Comparison of ENCODE assay signal across 1 cellular context in genomic region chr18:74316257-74317180, GRCh38.
A peak's percentile ranks its signal among the peaks of the same experiment; 100 is the strongest.
TF ChIP-seq lines count a peak whose summit lies in the region.

No MANE protein-coding gene starts in this region.

TF ChIP-seq in HepG2, 621 proteins besides CTCF, POLR2A, EP300 and RAD21 (continued from another document and continues in another):
- TF ChIP-seq MXD3 (CRISPR knock-in tag; IDR thresholded peaks at IDR 0.05): no peak
- peak; percentile 67 for TF ChIP-seq ZGPAT (CRISPR knock-in tag; IDR thresholded peaks at IDR 0.05)
- TF ChIP-seq HIVEP1 (CRISPR knock-in tag; IDR thresholded peaks at IDR 0.05): no peak
- TF ChIP-seq, protein P1, sequence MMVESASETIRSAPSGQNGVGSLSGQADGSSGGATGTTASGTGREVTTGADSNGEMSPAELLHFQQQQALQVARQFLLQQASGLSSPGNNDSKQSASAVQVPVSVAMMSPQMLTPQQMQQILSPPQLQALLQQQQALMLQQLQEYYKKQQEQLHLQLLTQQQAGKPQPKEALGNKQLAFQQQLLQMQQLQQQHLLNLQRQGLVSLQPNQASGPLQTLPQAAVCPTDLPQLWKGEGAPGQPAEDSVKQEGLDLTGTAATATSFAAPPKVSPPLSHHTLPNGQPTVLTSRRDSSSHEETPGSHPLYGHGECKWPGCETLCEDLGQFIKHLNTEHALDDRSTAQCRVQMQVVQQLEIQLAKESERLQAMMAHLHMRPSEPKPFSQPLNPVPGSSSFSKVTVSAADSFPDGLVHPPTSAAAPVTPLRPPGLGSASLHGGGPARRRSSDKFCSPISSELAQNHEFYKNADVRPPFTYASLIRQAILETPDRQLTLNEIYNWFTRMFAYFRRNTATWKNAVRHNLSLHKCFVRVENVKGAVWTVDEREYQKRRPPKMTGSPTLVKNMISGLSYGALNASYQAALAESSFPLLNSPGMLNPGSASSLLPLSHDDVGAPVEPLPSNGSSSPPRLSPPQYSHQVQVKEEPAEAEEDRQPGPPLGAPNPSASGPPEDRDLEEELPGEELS (CRISPR knock-in tag; IDR thresholded peaks at IDR 0.05): peak; percentile 18; the same call in 1 of the 2 replicates
- TF ChIP-seq CSRNP1 (CRISPR knock-in tag; IDR thresholded peaks at IDR 0.05): no peak
- TF ChIP-seq ZNF781 (CRISPR knock-in tag; IDR thresholded peaks at IDR 0.05; ENCODE audit: borderline replicate concordance, not compliant biosample characterization): no peak
- no peak for TF ChIP-seq ZFX (CRISPR knock-in tag; IDR thresholded peaks at IDR 0.05; ENCODE audit: low read depth)
- no peak for TF ChIP-seq NFATC3 (CRISPR knock-in tag; IDR thresholded peaks at IDR 0.05)
- no peak for TF ChIP-seq CHD4 (IDR thresholded peaks at IDR 0.05; ENCODE audit: borderline replicate concordance, low read length)
- TF ChIP-seq MXD1 (CRISPR knock-in tag; IDR thresholded peaks at IDR 0.05): no peak
- no peak for TF ChIP-seq PREB (CRISPR knock-in tag; IDR thresholded peaks at IDR 0.05)
- TF ChIP-seq FOXM1 (CRISPR knock-in tag; IDR thresholded peaks at IDR 0.05): no peak
- TF ChIP-seq CERS6 (CRISPR knock-in tag; IDR thresholded peaks at IDR 0.05): no peak
- TF ChIP-seq, protein P2, sequence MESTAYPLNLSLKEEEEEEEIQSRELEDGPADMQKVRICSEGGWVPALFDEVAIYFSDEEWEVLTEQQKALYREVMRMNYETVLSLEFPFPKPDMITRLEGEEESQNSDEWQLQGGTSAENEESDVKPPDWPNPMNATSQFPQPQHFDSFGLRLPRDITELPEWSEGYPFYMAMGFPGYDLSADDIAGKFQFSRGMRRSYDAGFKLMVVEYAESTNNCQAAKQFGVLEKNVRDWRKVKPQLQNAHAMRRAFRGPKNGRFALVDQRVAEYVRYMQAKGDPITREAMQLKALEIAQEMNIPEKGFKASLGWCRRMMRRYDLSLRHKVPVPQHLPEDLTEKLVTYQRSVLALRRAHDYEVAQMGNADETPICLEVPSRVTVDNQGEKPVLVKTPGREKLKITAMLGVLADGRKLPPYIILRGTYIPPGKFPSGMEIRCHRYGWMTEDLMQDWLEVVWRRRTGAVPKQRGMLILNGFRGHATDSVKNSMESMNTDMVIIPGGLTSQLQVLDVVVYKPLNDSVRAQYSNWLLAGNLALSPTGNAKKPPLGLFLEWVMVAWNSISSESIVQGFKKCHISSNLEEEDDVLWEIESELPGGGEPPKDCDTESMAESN (CRISPR knock-in tag; conservative IDR thresholded peaks at IDR 0.05): no peak
- TF ChIP-seq MBD4 (IDR thresholded peaks at IDR 0.05; ENCODE audit: borderline replicate concordance, low read length): no peak
- TF ChIP-seq TCF12 (IDR thresholded peaks at IDR 0.05): no peak
- TF ChIP-seq TCF12 (CRISPR knock-in tag; IDR thresholded peaks at IDR 0.05): no peak
- TF ChIP-seq PHB2 (IDR thresholded peaks at IDR 0.05; ENCODE audit: partially characterized antibody): no peak
- no peak for TF ChIP-seq MAFG (CRISPR knock-in tag; IDR thresholded peaks at IDR 0.05)
- no peak for TF ChIP-seq ZNF7 (CRISPR knock-in tag; IDR thresholded peaks at IDR 0.05)
- no peak for TF ChIP-seq SRSF4 (IDR thresholded peaks at IDR 0.05; ENCODE audit: low read depth, low read length, poor library complexity, severe bottlenecking)
- TF ChIP-seq AGO2 (optimal IDR thresholded peaks at IDR 0.05; ENCODE audit: low read depth, low read length): no peak
- TF ChIP-seq, protein P3, sequence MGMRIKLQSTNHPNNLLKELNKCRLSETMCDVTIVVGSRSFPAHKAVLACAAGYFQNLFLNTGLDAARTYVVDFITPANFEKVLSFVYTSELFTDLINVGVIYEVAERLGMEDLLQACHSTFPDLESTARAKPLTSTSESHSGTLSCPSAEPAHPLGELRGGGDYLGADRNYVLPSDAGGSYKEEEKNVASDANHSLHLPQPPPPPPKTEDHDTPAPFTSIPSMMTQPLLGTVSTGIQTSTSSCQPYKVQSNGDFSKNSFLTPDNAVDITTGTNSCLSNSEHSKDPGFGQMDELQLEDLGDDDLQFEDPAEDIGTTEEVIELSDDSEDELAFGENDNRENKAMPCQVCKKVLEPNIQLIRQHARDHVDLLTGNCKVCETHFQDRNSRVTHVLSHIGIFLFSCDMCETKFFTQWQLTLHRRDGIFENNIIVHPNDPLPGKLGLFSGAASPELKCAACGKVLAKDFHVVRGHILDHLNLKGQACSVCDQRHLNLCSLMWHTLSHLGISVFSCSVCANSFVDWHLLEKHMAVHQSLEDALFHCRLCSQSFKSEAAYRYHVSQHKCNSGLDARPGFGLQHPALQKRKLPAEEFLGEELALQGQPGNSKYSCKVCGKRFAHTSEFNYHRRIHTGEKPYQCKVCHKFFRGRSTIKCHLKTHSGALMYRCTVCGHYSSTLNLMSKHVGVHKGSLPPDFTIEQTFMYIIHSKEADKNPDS (CRISPR knock-in tag; IDR thresholded peaks at IDR 0.05): peak; percentile 96
- no peak for TF ChIP-seq PCBP1 (IDR thresholded peaks at IDR 0.05; ENCODE audit: borderline replicate concordance, low read depth, low read length)
- TF ChIP-seq MIER2 (CRISPR knock-in tag; IDR thresholded peaks at IDR 0.05): no peak
- TF ChIP-seq ZFP90 (CRISPR knock-in tag; IDR thresholded peaks at IDR 0.05; ENCODE audit: borderline replicate concordance): no peak
- TF ChIP-seq, protein P4, sequence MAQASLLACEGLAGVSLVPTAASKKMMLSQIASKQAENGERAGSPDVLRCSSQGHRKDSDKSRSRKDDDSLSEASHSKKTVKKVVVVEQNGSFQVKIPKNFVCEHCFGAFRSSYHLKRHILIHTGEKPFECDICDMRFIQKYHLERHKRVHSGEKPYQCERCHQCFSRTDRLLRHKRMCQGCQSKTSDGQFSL (CRISPR knock-in tag; IDR thresholded peaks at IDR 0.05): no peak
- TF ChIP-seq, protein P5, sequence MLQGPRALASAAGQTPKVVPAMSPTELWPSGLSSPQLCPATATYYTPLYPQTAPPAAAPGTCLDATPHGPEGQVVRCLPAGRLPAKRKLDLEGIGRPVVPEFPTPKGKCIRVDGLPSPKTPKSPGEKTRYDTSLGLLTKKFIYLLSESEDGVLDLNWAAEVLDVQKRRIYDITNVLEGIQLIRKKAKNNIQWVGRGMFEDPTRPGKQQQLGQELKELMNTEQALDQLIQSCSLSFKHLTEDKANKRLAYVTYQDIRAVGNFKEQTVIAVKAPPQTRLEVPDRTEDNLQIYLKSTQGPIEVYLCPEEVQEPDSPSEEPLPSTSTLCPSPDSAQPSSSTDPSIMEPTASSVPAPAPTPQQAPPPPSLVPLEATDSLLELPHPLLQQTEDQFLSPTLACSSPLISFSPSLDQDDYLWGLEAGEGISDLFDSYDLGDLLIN (CRISPR knock-in tag; IDR thresholded peaks at IDR 0.05; ENCODE audit: borderline replicate concordance): no peak
- no peak for TF ChIP-seq ZNF749 (CRISPR knock-in tag; IDR thresholded peaks at IDR 0.05; ENCODE audit: borderline replicate concordance)
- TF ChIP-seq, protein P6, sequence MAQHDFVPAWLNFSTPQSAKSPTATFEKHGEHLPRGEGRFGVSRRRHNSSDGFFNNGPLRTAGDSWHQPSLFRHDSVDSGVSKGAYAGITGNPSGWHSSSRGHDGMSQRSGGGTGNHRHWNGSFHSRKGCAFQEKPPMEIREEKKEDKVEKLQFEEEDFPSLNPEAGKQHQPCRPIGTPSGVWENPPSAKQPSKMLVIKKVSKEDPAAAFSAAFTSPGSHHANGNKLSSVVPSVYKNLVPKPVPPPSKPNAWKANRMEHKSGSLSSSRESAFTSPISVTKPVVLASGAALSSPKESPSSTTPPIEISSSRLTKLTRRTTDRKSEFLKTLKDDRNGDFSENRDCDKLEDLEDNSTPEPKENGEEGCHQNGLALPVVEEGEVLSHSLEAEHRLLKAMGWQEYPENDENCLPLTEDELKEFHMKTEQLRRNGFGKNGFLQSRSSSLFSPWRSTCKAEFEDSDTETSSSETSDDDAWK (CRISPR knock-in tag; IDR thresholded peaks at IDR 0.05): no peak
- TF ChIP-seq KAT2B (IDR thresholded peaks at IDR 0.05; ENCODE audit: borderline replicate concordance, low read depth, low read length): no peak
- no peak for TF ChIP-seq SKIL (CRISPR knock-in tag; IDR thresholded peaks at IDR 0.05; ENCODE audit: borderline replicate concordance)
- 0 out of 2 replicates have a peak, but pooled peaks have one; percentile 36 for TF ChIP-seq KDM6A (CRISPR knock-in tag; IDR thresholded peaks at IDR 0.05; ENCODE audit: low read depth)
- no peak for TF ChIP-seq KDM1A (CRISPR knock-in tag; IDR thresholded peaks at IDR 0.05)
- TF ChIP-seq ZFP36 (IDR thresholded peaks at IDR 0.05; ENCODE audit: borderline replicate concordance, low read depth, low read length, partially characterized antibody): no peak
- peak; percentile 63; the same call in 1 of the 2 replicates for TF ChIP-seq ZKSCAN1 (IDR thresholded peaks at IDR 0.05; ENCODE audit: low read length)
- TF ChIP-seq CC2D1A (CRISPR knock-in tag; IDR thresholded peaks at IDR 0.05): no peak
- TF ChIP-seq ARNT2 (CRISPR knock-in tag; IDR thresholded peaks at IDR 0.05; ENCODE audit: low read depth): no peak
- TF ChIP-seq ZNF205 (CRISPR knock-in tag; IDR thresholded peaks at IDR 0.05): no peak
